ENCODE assay signal across 9 cellular contexts in the genomic region with DNA sequence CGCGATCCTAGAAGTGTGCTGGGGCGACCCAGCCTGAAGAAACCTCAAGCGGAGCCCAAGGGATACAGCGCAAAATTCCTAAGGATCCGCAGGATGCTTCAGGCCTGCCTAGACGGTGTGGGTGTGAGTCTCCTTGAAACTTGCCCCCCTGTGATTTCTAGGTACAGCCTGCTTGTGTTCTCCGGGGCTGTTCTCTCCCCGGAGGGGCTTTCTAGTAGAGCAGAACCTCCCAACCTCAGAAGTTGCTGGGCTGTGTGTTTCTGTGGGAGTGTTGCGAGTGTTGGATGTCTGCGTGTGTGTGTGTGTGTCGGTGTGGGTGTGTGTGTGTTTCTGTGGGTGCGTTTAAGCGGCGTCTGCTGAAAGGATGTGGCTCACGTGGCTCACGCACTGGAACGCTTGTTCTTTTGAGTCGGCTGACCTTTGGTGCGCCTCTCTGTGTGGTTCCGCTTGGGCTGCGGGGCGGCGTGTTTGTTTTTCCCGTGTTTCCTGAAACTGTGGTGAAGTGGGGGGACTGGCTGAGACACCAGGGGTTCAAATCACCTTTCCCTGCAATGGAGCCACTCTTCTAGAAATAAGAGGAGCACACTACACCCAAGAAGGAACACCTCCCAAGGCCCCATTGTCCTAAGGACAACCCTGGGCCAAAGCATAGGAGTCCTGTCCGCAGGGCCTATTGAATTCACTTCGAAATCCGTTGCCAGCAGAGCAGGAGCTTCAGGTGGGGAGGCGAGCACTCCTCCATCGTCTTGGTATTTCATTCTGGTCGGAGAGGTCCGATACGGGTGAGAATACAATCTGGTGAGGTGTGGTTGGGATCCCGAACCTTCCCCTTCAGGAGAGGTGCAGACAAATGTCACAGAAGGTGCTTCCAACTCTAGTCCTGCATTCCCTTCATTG. TPM values are rescaled to one million over a fixed set of nuclear protein-coding genes. Genes with fewer than 3 reads are reported as not detected.
DNase-seq lines count a peak whose midpoint lies in the region; ATAC-seq and TF ChIP-seq lines count a peak whose summit lies in the region.
"Had no signal": no experiment of that assay in that cellular context is flagged by ENCODE, and none has a peak within 500 bp of the region (broad histone marks: within the 10 kb centered on the region; RNA-seq: fewer than 3 reads in every experiment).

No MANE protein-coding gene starts in this region.

- POLR2A ChIA-PET in OCI-LY7 (lab: Charles Lee), result no interaction called here

- no peak overlapping the region for H4K12ac ChIP-seq in trophoblast cell (ENCODE audit: low read depth, low read length)

- peaks cover 10% of the 10 kb centered on the region for H3K27me3 ChIP-seq in foreskin keratinocyte
- H3K27me3 ChIP-seq in trophoblast cell (ENCODE audit: insufficient read depth, low read length), result no peaks in the 10 kb centered on the region
- H3K27me3 ChIP-seq: SJCRH30 had no signal

- H3K4me2 ChIP-seq in OCI-LY7 (ENCODE audit: low read length), result peak overlapping the region; percentile 31; the same call in 1 of the 2 replicates
- H3K4me2 ChIP-seq in trophoblast cell (ENCODE audit: low read length), result peak overlapping the region; percentile 57

- H3K14ac ChIP-seq in trophoblast cell (ENCODE audit: low read length), result no peak overlapping the region

- H3K79me2 ChIP-seq in OCI-LY7 (ENCODE audit: insufficient read depth, low read depth, low read length) (no peaks in the 10 kb centered on the region), trophoblast cell (ENCODE audit: control insufficient read depth, insufficient read depth, low read length, poor library complexity) (no peaks in the 10 kb centered on the region)

- intact Hi-C loops in OCI-LY7 (cut with micrococcal nuclease; ENCODE audit: unreplicated experiment), result no loop called here

- H4K8ac ChIP-seq in trophoblast cell (ENCODE audit: low read depth, low read length), result no peak overlapping the region

- DNase-seq in OCI-LY7 (ENCODE audit: low spot score), result no peak
- DNase-seq in foreskin keratinocyte, result no peak
- no peak for DNase-seq in trophoblast cell
- DNase-seq in NAMALWA (ENCODE audit: low spot score), result no peak
- DNase-seq in UCSD-AML1 (lab: John Stamatoyannopoulos, UW; ENCODE audit: unreplicated experiment), result no peak
- no peak for DNase-seq in NCI-H2081 (lab: John Stamatoyannopoulos, UW)

- H2BK120ac ChIP-seq in trophoblast cell (ENCODE audit: insufficient read depth, low read length, poor library complexity), result no peak overlapping the region

- peak; percentile 5 for ATAC-seq in foreskin keratinocyte
- ATAC-seq in GM18868 (IDR thresholded peaks at IDR 0.05; ENCODE audit: unreplicated experiment), result no peak

- H2BK12ac ChIP-seq in trophoblast cell (ENCODE audit: low read length), result no peak overlapping the region

- no peaks in the 10 kb centered on the region for H3K4me1 ChIP-seq in ES-I3 (ENCODE audit: insufficient read depth, low read length)
- H3K4me1 ChIP-seq in OCI-LY7 (ENCODE audit: insufficient read depth, low read length, poor library complexity, severe bottlenecking), result no peaks in the 10 kb centered on the region
- H3K4me1 ChIP-seq in foreskin keratinocyte, result no peaks in the 10 kb centered on the region
- H3K4me1 ChIP-seq in trophoblast cell (ENCODE audit: control insufficient read depth in 1 of 2, insufficient read depth in 2 of 2, low read length in 2 of 2), result peaks cover 0 to 4% of the 10 kb centered on the region in 2 experiments
- H3K4me1 ChIP-seq: SJCRH30 had no signal

- no peak overlapping the region for H2BK5ac ChIP-seq in trophoblast cell (ENCODE audit: low read depth, low read length, poor library complexity)

- H3K9ac ChIP-seq in ES-I3 (ENCODE audit: low read depth, low read length) (peak overlapping the region; percentile 67), trophoblast cell (ENCODE audit: low read length) (no peak overlapping the region)

- H3K23ac ChIP-seq in trophoblast cell (ENCODE audit: low read length), result no peak overlapping the region

- TF ChIP-seq CTCF in OCI-LY7 (conservative IDR thresholded peaks at IDR 0.05; ENCODE audit: low read length), result no peak
- TF ChIP-seq CTCF in foreskin keratinocyte (conservative IDR thresholded peaks at IDR 0.05), result no peak

- no peaks in the 10 kb centered on the region for H4K20me1 ChIP-seq in OCI-LY7 (ENCODE audit: insufficient read depth, low read length)

- no peaks in the 10 kb centered on the region for H3K79me1 ChIP-seq in trophoblast cell (ENCODE audit: low read length)

- no peak overlapping the region for H2AFZ ChIP-seq in OCI-LY7 (ENCODE audit: low read length)
- no peak overlapping the region for H2AFZ ChIP-seq in trophoblast cell (ENCODE audit: insufficient read depth, low read length, poor library complexity)

- H3K27ac ChIP-seq in OCI-LY7 (ENCODE audit: low read depth, low read length, poor library complexity, severe bottlenecking) (no peak overlapping the region), foreskin keratinocyte (no peak overlapping the region), trophoblast cell (ENCODE audit: low read depth, low read length) (no peak overlapping the region)
- H3K27ac ChIP-seq: SJCRH30 had no signal

- no peak overlapping the region for H3K18ac ChIP-seq in trophoblast cell (ENCODE audit: low read length)

- H4K91ac ChIP-seq in trophoblast cell (ENCODE audit: low read depth, low read length), result no peak overlapping the region

- CTCF ChIA-PET in OCI-LY7 (lab: Charles Lee; ENCODE audit: unreplicated experiment), result no interaction called here

- no TSS peak for BruUV-seq in OCI-LY7 (replicated peaks; lab: Mats Ljungman, UMichigan)

- WGBS in trophoblast cell (ENCODE audit: extremely low coverage, insufficient coverage, insufficient read length), result no CpG with 5 or more reads among the region's 34 CpGs

- H3K4me3 ChIP-seq in OCI-LY7 (ENCODE audit: low read depth, low read length, poor library complexity, severe bottlenecking) (no peak overlapping the region), trophoblast cell (ENCODE audit: low read depth, low read length) (no peak overlapping the region)
- H3K4me3 ChIP-seq: SJCRH30 had no signal

- no peaks in the 10 kb centered on the region for H3K9me2 ChIP-seq in OCI-LY7 (ENCODE audit: insufficient read depth, low read length)

- H3K36me3 ChIP-seq in ES-I3 (ENCODE audit: insufficient read depth, low read length), result no peaks in the 10 kb centered on the region
- H3K36me3 ChIP-seq in OCI-LY7 (ENCODE audit: insufficient read depth, low read length), result no peaks in the 10 kb centered on the region
- H3K36me3 ChIP-seq in trophoblast cell (ENCODE audit: control insufficient read depth in 1 of 2, insufficient read depth in 2 of 2, low read length in 2 of 2), result no peaks in the 10 kb centered on the region
- H3K36me3 ChIP-seq: SJCRH30 had no signal

- no peak overlapping the region for H2AK5ac ChIP-seq in trophoblast cell (ENCODE audit: low read length)

- H3K9me3 ChIP-seq in ES-I3 (ENCODE audit: control insufficient read depth, insufficient read depth, low read length) (no peaks in the 10 kb centered on the region; the same call in 1 of the 2 replicates), OCI-LY7 (ENCODE audit: low read length) (no peaks in the 10 kb centered on the region), trophoblast cell (ENCODE audit: insufficient read depth, low read depth, low read length) (peaks cover 58% of the 10 kb centered on the region)
- H3K9me3 ChIP-seq: SJCRH30 had no signal

- no peak overlapping the region for H3K4ac ChIP-seq in trophoblast cell (ENCODE audit: low read depth, low read length)

RNA-seq across cellular contexts. Expression of gene ZNF273, which starts 25.1 kb away (rescaled TPM):
- 19.0 and 22.8 TPM in 2 replicates for total RNA-seq in OCI-LY7 (2014; rRNA removed; shearing (Covaris generic))
- total RNA-seq in OCI-LY7 (2022), result 23.7 and 28.7 TPM in 2 replicates
- total RNA-seq in foreskin keratinocyte, result 3.9 and 5.5 TPM in 2 replicates
- 1.8 and 2.4 TPM in 2 replicates for polyA plus RNA-seq in foreskin keratinocyte
- polyA plus RNA-seq in trophoblast cell (2013), result 6.1 and 6.4 TPM in 2 replicates
